ENCODE assay signal across 1 cellular context in genomic region chr2:112542123-112542973, GRCh38.
TF ChIP-seq lines count a peak whose summit lies in the region.

Gene POLR1B, plus strand, starts transcription at chr2:112542465. Its CDS starts 30 bp downstream, at chr2:112542495.

TF ChIP-seq in HepG2, 621 proteins besides CTCF, POLR2A, EP300 and RAD21 (continued from another document and continues in another):
- TF ChIP-seq TEF (CRISPR knock-in tag; IDR thresholded peaks at IDR 0.05) (peak; percentile 82; the same call in 1 of the 2 replicates), ATF6 (CRISPR knock-in tag; conservative IDR thresholded peaks at IDR 0.05) (no peak; the same call in none of the 2 replicates), ZNF251 (CRISPR knock-in tag; IDR thresholded peaks at IDR 0.05) (peak; percentile 72; the same call in 1 of the 2 replicates), DBP (CRISPR knock-in tag; IDR thresholded peaks at IDR 0.05; ENCODE audit: not compliant biosample characterization) (peak; percentile 82), NR1H2 (CRISPR knock-in tag; IDR thresholded peaks at IDR 0.05; ENCODE audit: borderline replicate concordance, low read depth) (peak; percentile 15; the same call in 1 of the 2 replicates), RFX1 (IDR thresholded peaks at IDR 0.05) (no peak), HHEX (CRISPR knock-in tag; IDR thresholded peaks at IDR 0.05) (no peak), ZNF441 (CRISPR knock-in tag; IDR thresholded peaks at IDR 0.05; ENCODE audit: borderline replicate concordance) (peak; percentile 94), NKX3-1 (CRISPR knock-in tag; IDR thresholded peaks at IDR 0.05) (peak; percentile 74), ZNF777 (CRISPR knock-in tag; IDR thresholded peaks at IDR 0.05) (peak; percentile 83), ZNF564 (CRISPR knock-in tag; IDR thresholded peaks at IDR 0.05) (no peak; the same call in 1 of the 2 replicates), KMT2B (CRISPR knock-in tag; IDR thresholded peaks at IDR 0.05) (peak; percentile 99), IRX3 (CRISPR knock-in tag; IDR thresholded peaks at IDR 0.05; ENCODE audit: borderline replicate concordance, low read depth) (peak; percentile 93; the same call in 1 of the 2 replicates), ETS1 (CRISPR knock-in tag; IDR thresholded peaks at IDR 0.05) (no peak), ZNF543 (CRISPR knock-in tag; IDR thresholded peaks at IDR 0.05) (peak; percentile 94), ZNF101 (CRISPR knock-in tag; IDR thresholded peaks at IDR 0.05; ENCODE audit: borderline replicate concordance, low read depth) (peak; percentile 87; the same call in 1 of the 2 replicates), ZBTB25 (CRISPR knock-in tag; IDR thresholded peaks at IDR 0.05) (peak; percentile 98), ZBTB2 (CRISPR knock-in tag; IDR thresholded peaks at IDR 0.05; ENCODE audit: low read depth) (peak; percentile 91), IRF1 (CRISPR knock-in tag; IDR thresholded peaks at IDR 0.05; ENCODE audit: low read depth) (peak; percentile 76; the same call in 1 of the 2 replicates), MTERF4 (CRISPR knock-in tag; IDR thresholded peaks at IDR 0.05) (peak; percentile 56), ZNF766 (CRISPR knock-in tag; IDR thresholded peaks at IDR 0.05; ENCODE audit: borderline replicate concordance) (peak; percentile 94; the same call in 1 of the 2 replicates), PRDM15 (CRISPR knock-in tag; IDR thresholded peaks at IDR 0.05) (peak; percentile 41), NFYC (CRISPR knock-in tag; IDR thresholded peaks at IDR 0.05) (peak; percentile 67), PAWR (CRISPR knock-in tag; IDR thresholded peaks at IDR 0.05; ENCODE audit: borderline replicate concordance) (0 out of 2 replicates have a peak, but pooled peaks have one; percentile 30), ZNF280D (CRISPR knock-in tag; IDR thresholded peaks at IDR 0.05) (no peak), RBAK (CRISPR knock-in tag; IDR thresholded peaks at IDR 0.05) (peak; percentile 71; the same call in 1 of the 2 replicates), ZNF136 (CRISPR knock-in tag; IDR thresholded peaks at IDR 0.05; ENCODE audit: low read depth) (0 out of 2 replicates have a peak, but pooled peaks have one; percentile 76), ELF3 (CRISPR knock-in tag; IDR thresholded peaks at IDR 0.05) (peak; percentile 77), CHD4 (IDR thresholded peaks at IDR 0.05; ENCODE audit: borderline replicate concordance, low read length) (no peak), TSC22D2 (CRISPR knock-in tag; IDR thresholded peaks at IDR 0.05; ENCODE audit: borderline replicate concordance) (peak; percentile 87), ZNF687 (CRISPR knock-in tag; IDR thresholded peaks at IDR 0.05) (peak; percentile 99), MAFF (IDR thresholded peaks at IDR 0.05; ENCODE audit: low read depth, low read length) (no peak), HDAC1 (CRISPR knock-in tag; IDR thresholded peaks at IDR 0.05) (peak; percentile 98), ZNF569 (CRISPR knock-in tag; IDR thresholded peaks at IDR 0.05; ENCODE audit: borderline replicate concordance) (peak; percentile 93; the same call in 1 of the 2 replicates), ZNF747 (CRISPR knock-in tag; IDR thresholded peaks at IDR 0.05; ENCODE audit: borderline replicate concordance) (no peak; the same call in 1 of the 2 replicates), NFYB (CRISPR knock-in tag; IDR thresholded peaks at IDR 0.05) (peak; percentile 69)
